Comparison of ENCODE assay signal across 6 cellular contexts in genomic region chr18:25033175-25033574, GRCh38.
DNase-seq lines count a peak whose midpoint lies in the region; ATAC-seq and TF ChIP-seq lines count a peak whose summit lies in the region.
"Not testable (repeated sequence)": the region's sequence is repeated elsewhere in the genome, so short reads cannot be mapped to it uniquely, and the experiment has no call there.

No MANE protein-coding gene starts in this region.

- H3K4me1 ChIP-seq in HEK293 (ENCODE audit: control insufficient read depth, insufficient read depth, low read length): not testable (repeated sequence)

- not testable (repeated sequence) for TF ChIP-seq CTCF in HEK293 (tag by site-specific recombination; IDR thresholded peaks at IDR 0.05); chondrocyte (IDR thresholded peaks at IDR 0.05); nephron progenitor cell (IDR thresholded peaks at IDR 0.05)

- not testable (repeated sequence) for H3K4me3 Mint-ChIP-seq in activated naive CD8-positive, alpha-beta T cell treated with anti-CD3 and anti-CD28 coated beads, Interleukin-2, amount 10 ng/mL, durations not matched to agents 7 days and 5 days; chondrocyte (ENCODE audit: unreplicated experiment)
- peak overlapping the region; percentile 25 for H3K4me3 Mint-ChIP-seq in nephron progenitor cell

- ATAC-seq in activated naive CD8-positive, alpha-beta T cell treated with anti-CD3 and anti-CD28 coated beads, Interleukin-2, amount 10 ng/mL, durations not matched to agents 7 days and 5 days (ENCODE audit: low read depth): not testable (repeated sequence)

- H3K27ac ChIP-seq in HEK293 (ENCODE audit: extremely low read depth, low read depth, low read length): not testable (repeated sequence)

- H3K4me3 ChIP-seq in HEK293 (ENCODE audit: low read depth, low read length): not testable (repeated sequence)

- CTCF ChIA-PET in HEK293 (lab: Yijun Ruan, JAX): not testable (repeated sequence)

- not testable (repeated sequence) for H3K4me1 Mint-ChIP-seq in activated naive CD8-positive, alpha-beta T cell treated with anti-CD3 and anti-CD28 coated beads, Interleukin-2, amount 10 ng/mL, durations not matched to agents 7 days and 5 days; chondrocyte (ENCODE audit: low read depth)
- peaks cover 40% of the 10 kb centered on the region for H3K4me1 Mint-ChIP-seq in nephron progenitor cell

- H3K27me3 Mint-ChIP-seq in activated naive CD8-positive, alpha-beta T cell treated with anti-CD3 and anti-CD28 coated beads, Interleukin-2, amount 10 ng/mL, durations not matched to agents 7 days and 5 days; chondrocyte (ENCODE audit: low read depth); nephron progenitor cell (ENCODE audit: low read depth, poor library complexity): not testable (repeated sequence)

- not testable (repeated sequence) for H3K36me3 Mint-ChIP-seq in activated naive CD8-positive, alpha-beta T cell treated with anti-CD3 and anti-CD28 coated beads, Interleukin-2, amount 10 ng/mL, durations not matched to agents 7 days and 5 days; chondrocyte (ENCODE audit: low read depth); nephron progenitor cell (ENCODE audit: low read depth)

- H3K9me3 Mint-ChIP-seq in activated naive CD8-positive, alpha-beta T cell treated with anti-CD3 and anti-CD28 coated beads, Interleukin-2, amount 10 ng/mL, durations not matched to agents 7 days and 5 days; chondrocyte (ENCODE audit: low read depth); nephron progenitor cell: not testable (repeated sequence)

- POLR2A ChIA-PET in HEK293 (lab: Yijun Ruan, JAX); activated naive CD8-positive, alpha-beta T cell treated with anti-CD3 and anti-CD28 coated beads, Interleukin-2, amount 10 ng/mL, durations not matched to agents 7 days and 5 days (lab: Charles Lee): not testable (repeated sequence)

- DNase-seq in NCI-H2171 (lab: John Stamatoyannopoulos, UW) (peak; percentile 21), fibroblast of the conjunctiva (ENCODE audit: low read depth) (peak; percentile 2)
- DNase-seq in activated naive CD8-positive, alpha-beta T cell treated with anti-CD3 and anti-CD28 coated beads, Interleukin-2, amount 10 ng/mL, durations not matched to agents 7 days and 5 days; chondrocyte (ENCODE audit: low spot score); nephron progenitor cell: not testable (repeated sequence)

- H3K9me3 ChIP-seq in HEK293 (ENCODE audit: control insufficient read depth, insufficient read depth, low read depth, low read length): not testable (repeated sequence)

- H3K36me3 ChIP-seq in HEK293 (ENCODE audit: control insufficient read depth in 2 of 2, insufficient read depth in 1 of 2, low read length in 2 of 2): not testable (repeated sequence)

- peak overlapping the region; percentile 14 for H3K27ac Mint-ChIP-seq in activated naive CD8-positive, alpha-beta T cell treated with anti-CD3 and anti-CD28 coated beads, Interleukin-2, amount 10 ng/mL, durations not matched to agents 7 days and 5 days
- H3K27ac Mint-ChIP-seq in chondrocyte (ENCODE audit: unreplicated experiment): peak overlapping the region; percentile 32
- peak overlapping the region; percentile 81 for H3K27ac Mint-ChIP-seq in nephron progenitor cell

TF ChIP-seq in HEK293, 187 proteins besides CTCF, POLR2A, EP300 and RAD21:
- peak; percentile 63; the same call in 1 of the 2 replicates for TF ChIP-seq PRDM6 (tag by site-specific recombination; IDR thresholded peaks at IDR 0.05)
- TF ChIP-seq ZNF596 (tag by site-specific recombination; IDR thresholded peaks at IDR 0.05): peak; percentile 93
- peak; percentile 74 for TF ChIP-seq ZNF677 (tag by site-specific recombination; IDR thresholded peaks at IDR 0.05)

Comparison
In these comparisons a context has a peak if more than half of its experiments do, and no peak if none do; other contexts are left out.
1. H3K27ac Mint-ChIP-seq: peak in every context shown above with its lines; median percentile 81 in nephron progenitor cell; 32 in chondrocyte; 14 in activated naive CD8-positive, alpha-beta T cell treated with anti-CD3 and anti-CD28 coated beads, Interleukin-2, amount 10 ng/mL, durations not matched to agents 7 days and 5 days.